ENCODE assay signal across 1 cellular context in the genomic region with DNA sequence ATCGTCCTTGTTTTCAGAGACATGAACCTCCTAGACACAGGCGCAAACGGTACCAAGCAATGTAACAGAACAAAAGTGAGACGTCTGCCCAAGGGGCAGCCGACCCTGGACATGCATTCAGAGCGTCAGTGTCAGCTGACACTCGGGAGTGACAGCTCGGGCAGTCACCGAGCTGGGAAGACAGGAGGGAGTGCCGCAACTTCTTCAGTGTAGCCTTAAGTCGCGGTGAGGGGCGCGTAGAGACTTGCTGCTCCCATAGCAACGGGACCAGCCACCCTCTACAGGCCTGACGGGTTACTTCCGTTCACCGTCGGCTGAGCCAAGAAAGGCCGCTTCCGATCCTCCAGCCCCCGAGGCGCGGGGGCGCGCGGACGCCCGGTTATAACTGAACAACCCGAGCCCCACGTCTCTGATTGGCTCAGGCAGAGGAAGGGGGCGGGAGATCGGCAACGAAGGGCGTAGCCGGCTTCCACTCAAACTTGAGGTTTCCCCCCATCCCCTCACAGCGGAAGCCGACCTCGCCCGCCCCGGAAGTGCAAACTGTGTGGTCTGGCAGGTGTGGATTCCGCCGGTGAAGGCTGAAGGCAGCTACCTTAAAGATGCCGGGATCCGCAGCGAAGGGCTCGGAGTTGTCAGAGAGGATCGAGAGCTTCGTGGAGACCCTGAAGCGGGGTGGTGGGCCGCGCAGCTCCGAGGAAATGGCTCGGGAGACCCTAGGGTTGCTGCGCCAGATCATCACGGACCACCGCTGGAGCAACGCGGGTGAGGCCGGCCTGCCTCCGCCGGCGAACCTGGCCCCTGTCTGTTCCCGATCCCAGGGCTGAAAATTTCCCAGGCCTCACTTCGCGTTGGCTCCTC.
TF ChIP-seq lines count a peak whose summit lies in the region.

Gene EIF2B2, plus strand, starts transcription at position 530 of the 858 bp plus-strand sequence. Its CDS starts 70 bp downstream, at position 600.

TF ChIP-seq in HepG2, 621 proteins besides CTCF, POLR2A, EP300 and RAD21 (continued from another document):
- TF ChIP-seq ZNF556 (CRISPR knock-in tag; IDR thresholded peaks at IDR 0.05; ENCODE audit: borderline replicate concordance): peak; percentile 45; the same call in 1 of the 2 replicates
- no peak for TF ChIP-seq ZNF260 (CRISPR knock-in tag; IDR thresholded peaks at IDR 0.05; ENCODE audit: borderline replicate concordance, low read depth)
- no peak for TF ChIP-seq SMAD9 (CRISPR knock-in tag; IDR thresholded peaks at IDR 0.05)
- no peak; the same call in 1 of the 2 replicates for TF ChIP-seq GTF3A (CRISPR knock-in tag; conservative IDR thresholded peaks at IDR 0.05)
- peak; percentile 45 for TF ChIP-seq HNRNPLL (IDR thresholded peaks at IDR 0.05; ENCODE audit: low read depth, low read length, poor library complexity, severe bottlenecking)
- TF ChIP-seq FIP1L1 (IDR thresholded peaks at IDR 0.05; ENCODE audit: borderline replicate concordance, insufficient read depth, low read depth, low read length): no peak
- no peak for TF ChIP-seq ZNF44 (CRISPR knock-in tag; IDR thresholded peaks at IDR 0.05)
- TF ChIP-seq ADNP (CRISPR knock-in tag; IDR thresholded peaks at IDR 0.05): no peak
- peak; percentile 55; the same call in 1 of the 2 replicates for TF ChIP-seq POGZ (CRISPR knock-in tag; IDR thresholded peaks at IDR 0.05)
- TF ChIP-seq SOX13 (IDR thresholded peaks at IDR 0.05): no peak
- peak in 1 of 2 experiments; percentile 29; a peak in 2 of 4 replicates for TF ChIP-seq SOX13 (CRISPR knock-in tag; conservative IDR thresholded peaks at IDR 0.05 in 1 of 2, IDR thresholded peaks at IDR 0.05 in 1 of 2)
- no peak for TF ChIP-seq SRSF4 (IDR thresholded peaks at IDR 0.05; ENCODE audit: low read depth, low read length, poor library complexity, severe bottlenecking)
- no peak for TF ChIP-seq PLRG1 (conservative IDR thresholded peaks at IDR 0.05)
- TF ChIP-seq ZBTB10 (CRISPR knock-in tag; IDR thresholded peaks at IDR 0.05; ENCODE audit: borderline replicate concordance): peak; percentile 29; the same call in 1 of the 2 replicates
- TF ChIP-seq ZNF460 (CRISPR knock-in tag; IDR thresholded peaks at IDR 0.05; ENCODE audit: borderline replicate concordance): no peak
- peak; percentile 17; the same call in 1 of the 2 replicates for TF ChIP-seq E2F1 (CRISPR knock-in tag; IDR thresholded peaks at IDR 0.05)
- no peak for TF ChIP-seq ZNF7 (CRISPR knock-in tag; IDR thresholded peaks at IDR 0.05)
- no peak for TF ChIP-seq ZNF775 (CRISPR knock-in tag; IDR thresholded peaks at IDR 0.05; ENCODE audit: borderline replicate concordance)
- TF ChIP-seq SAP130 (CRISPR knock-in tag; IDR thresholded peaks at IDR 0.05; ENCODE audit: low read depth): peak; percentile 96
- TF ChIP-seq IKZF5 (CRISPR knock-in tag; IDR thresholded peaks at IDR 0.05): peak; percentile 60
- TF ChIP-seq ZNF235 (CRISPR knock-in tag; IDR thresholded peaks at IDR 0.05; ENCODE audit: borderline replicate concordance): no peak
- peak; percentile 63; the same call in 1 of the 2 replicates for TF ChIP-seq CREB1 (IDR thresholded peaks at IDR 0.05)
- TF ChIP-seq CREB1 (CRISPR knock-in tag; IDR thresholded peaks at IDR 0.05): peak; percentile 57
- no peak for TF ChIP-seq ARNT (IDR thresholded peaks at IDR 0.05)
- TF ChIP-seq GABPB1 (CRISPR knock-in tag; IDR thresholded peaks at IDR 0.05): peak; percentile 99
- TF ChIP-seq, protein P1, sequence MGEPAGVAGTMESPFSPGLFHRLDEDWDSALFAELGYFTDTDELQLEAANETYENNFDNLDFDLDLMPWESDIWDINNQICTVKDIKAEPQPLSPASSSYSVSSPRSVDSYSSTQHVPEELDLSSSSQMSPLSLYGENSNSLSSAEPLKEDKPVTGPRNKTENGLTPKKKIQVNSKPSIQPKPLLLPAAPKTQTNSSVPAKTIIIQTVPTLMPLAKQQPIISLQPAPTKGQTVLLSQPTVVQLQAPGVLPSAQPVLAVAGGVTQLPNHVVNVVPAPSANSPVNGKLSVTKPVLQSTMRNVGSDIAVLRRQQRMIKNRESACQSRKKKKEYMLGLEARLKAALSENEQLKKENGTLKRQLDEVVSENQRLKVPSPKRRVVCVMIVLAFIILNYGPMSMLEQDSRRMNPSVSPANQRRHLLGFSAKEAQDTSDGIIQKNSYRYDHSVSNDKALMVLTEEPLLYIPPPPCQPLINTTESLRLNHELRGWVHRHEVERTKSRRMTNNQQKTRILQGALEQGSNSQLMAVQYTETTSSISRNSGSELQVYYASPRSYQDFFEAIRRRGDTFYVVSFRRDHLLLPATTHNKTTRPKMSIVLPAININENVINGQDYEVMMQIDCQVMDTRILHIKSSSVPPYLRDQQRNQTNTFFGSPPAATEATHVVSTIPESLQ (CRISPR knock-in tag; conservative IDR thresholded peaks at IDR 0.05): no peak
- peak; percentile 85; the same call in 1 of the 2 replicates for TF ChIP-seq ZFP91 (CRISPR knock-in tag; IDR thresholded peaks at IDR 0.05; ENCODE audit: borderline replicate concordance)
- TF ChIP-seq, protein P2, sequence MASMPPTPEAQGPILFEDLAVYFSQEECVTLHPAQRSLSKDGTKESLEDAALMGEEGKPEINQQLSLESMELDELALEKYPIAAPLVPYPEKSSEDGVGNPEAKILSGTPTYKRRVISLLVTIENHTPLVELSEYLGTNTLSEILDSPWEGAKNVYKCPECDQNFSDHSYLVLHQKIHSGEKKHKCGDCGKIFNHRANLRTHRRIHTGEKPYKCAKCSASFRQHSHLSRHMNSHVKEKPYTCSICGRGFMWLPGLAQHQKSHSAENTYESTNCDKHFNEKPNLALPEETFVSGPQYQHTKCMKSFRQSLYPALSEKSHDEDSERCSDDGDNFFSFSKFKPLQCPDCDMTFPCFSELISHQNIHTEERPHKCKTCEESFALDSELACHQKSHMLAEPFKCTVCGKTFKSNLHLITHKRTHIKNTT (CRISPR knock-in tag; IDR thresholded peaks at IDR 0.05): no peak
- TF ChIP-seq ZSCAN30 (CRISPR knock-in tag; IDR thresholded peaks at IDR 0.05): no peak
- peak; percentile 23; the same call in 1 of the 2 replicates for TF ChIP-seq ZHX2 (IDR thresholded peaks at IDR 0.05; ENCODE audit: low read depth)
- TF ChIP-seq ZHX2 (CRISPR knock-in tag; IDR thresholded peaks at IDR 0.05; ENCODE audit: borderline replicate concordance): no peak; the same call in 1 of the 2 replicates
- TF ChIP-seq ELF4 (CRISPR knock-in tag; IDR thresholded peaks at IDR 0.05; ENCODE audit: borderline replicate concordance): no peak; the same call in 1 of the 2 replicates
- TF ChIP-seq GATAD1 (CRISPR knock-in tag; IDR thresholded peaks at IDR 0.05): peak; percentile 94
- TF ChIP-seq ZNF672 (CRISPR knock-in tag; IDR thresholded peaks at IDR 0.05): no peak
- TF ChIP-seq, protein P3, sequence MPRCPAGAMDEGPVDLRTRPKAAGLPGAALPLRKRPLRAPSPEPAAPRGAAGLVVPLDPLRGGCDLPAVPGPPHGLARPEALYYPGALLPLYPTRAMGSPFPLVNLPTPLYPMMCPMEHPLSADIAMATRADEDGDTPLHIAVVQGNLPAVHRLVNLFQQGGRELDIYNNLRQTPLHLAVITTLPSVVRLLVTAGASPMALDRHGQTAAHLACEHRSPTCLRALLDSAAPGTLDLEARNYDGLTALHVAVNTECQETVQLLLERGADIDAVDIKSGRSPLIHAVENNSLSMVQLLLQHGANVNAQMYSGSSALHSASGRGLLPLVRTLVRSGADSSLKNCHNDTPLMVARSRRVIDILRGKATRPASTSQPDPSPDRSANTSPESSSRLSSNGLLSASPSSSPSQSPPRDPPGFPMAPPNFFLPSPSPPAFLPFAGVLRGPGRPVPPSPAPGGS (CRISPR knock-in tag; IDR thresholded peaks at IDR 0.05): 0 out of 2 replicates have a peak, but pooled peaks have one; percentile 11
- TF ChIP-seq STAG1 (CRISPR knock-in tag; IDR thresholded peaks at IDR 0.05): peak; percentile 43
- 0 out of 2 replicates have a peak, but pooled peaks have one; percentile 59 for TF ChIP-seq ZNF256 (CRISPR knock-in tag; conservative IDR thresholded peaks at IDR 0.05)
- TF ChIP-seq ARNT2 (CRISPR knock-in tag; IDR thresholded peaks at IDR 0.05; ENCODE audit: low read depth): no peak
